16 cellular contexts compared by ENCODE assay signal in genomic region chr14:39398382-39398781, GRCh38.
"Had no signal": no experiment of that assay in that cellular context is flagged by ENCODE, and none has a peak within 500 bp of the region (broad histone marks: within the 10 kb centered on the region; RNA-seq: fewer than 3 reads in every experiment).

No MANE protein-coding gene starts in this region.

- DNase-seq: activated B cell treated with CpG ODN at 0.5 μM for 24 hours; activated CD4-positive, alpha-beta memory T cell treated with anti-CD3 and anti-CD28 coated beads for 36 hours; activated CD4-positive, alpha-beta T cell treated with anti-CD3 and anti-CD28 coated beads for 4 hours; activated naive CD8-positive, alpha-beta T cell treated with anti-CD3 and anti-CD28 coated beads for 36 hours; amniotic stem cell; dermis blood vessel endothelial cell; effector memory CD4-positive, alpha-beta T cell; esophagus squamous epithelium; lower lobe of right lung; nephron progenitor cell; nucleus accumbens; stimulated activated CD4-positive, alpha-beta T cell treated with anti-CD3 and anti-CD28 coated beads, Interleukin-2, amount 100 ng/mL, for 24 hours; stimulated activated naive CD4-positive, alpha-beta T cell treated with Interleukin-2 at 50 U/mL for 16 hours; T-helper 9 cell; tibial artery had no signal

- H3K4me2 ChIP-seq: hepatocyte had no signal

- H3K4me1 ChIP-seq: lower lobe of right lung, tibial artery had no signal

- H3K4me3 ChIP-seq: esophagus squamous epithelium, hepatocyte, lower lobe of right lung, tibial artery had no signal

- H3K27me3 ChIP-seq: esophagus squamous epithelium, hepatocyte, tibial artery had no signal

- H3K27ac ChIP-seq: esophagus squamous epithelium, hepatocyte, lower lobe of right lung, tibial artery had no signal

- H2AFZ ChIP-seq: hepatocyte had no signal

- H3K9me3 ChIP-seq: esophagus squamous epithelium, lower lobe of right lung, tibial artery had no signal
